1 cellular context compared by ENCODE assay signal in genomic region chr1:45924736-45925135, GRCh38.
TF ChIP-seq lines count a peak whose summit lies in the region.

No MANE protein-coding gene starts in this region.

TF ChIP-seq in H1, 55 proteins besides CTCF, POLR2A, EP300 and RAD21 (continued from another document):
- TF ChIP-seq NANOG (IDR thresholded peaks at IDR 0.05; ENCODE audit: insufficient read depth, low read depth, low read length, poor library complexity, severe bottlenecking), result no peak
- no peak for TF ChIP-seq TAF1 (IDR thresholded peaks at IDR 0.05; ENCODE audit: low read depth, low read length)
- no peak for TF ChIP-seq TAF7 (optimal IDR thresholded peaks at IDR 0.05; ENCODE audit: borderline replicate concordance, low read depth, low read length)
TF ChIP-seq in H1: peak in this region for 0.
